ENCODE assay signal across 11 cellular contexts in genomic region chr6:79546186-79546585, GRCh38. TPM values are rescaled to one million over a fixed set of nuclear protein-coding genes. Genes with fewer than 3 reads are reported as not detected.
DNase-seq lines count a peak whose midpoint lies in the region; ATAC-seq and TF ChIP-seq lines count a peak whose summit lies in the region.
"Had no signal": no experiment of that assay in that cellular context is flagged by ENCODE, and none has a peak within 500 bp of the region (broad histone marks: within the 10 kb centered on the region; RNA-seq: fewer than 3 reads in every experiment).

No MANE protein-coding gene starts in this region.

- CTCF ChIA-PET in PC-3 (lab: Charles Lee): no interaction called here

- H3K79me2 ChIP-seq in PC-3 (ENCODE audit: low read length): no peaks in the 10 kb centered on the region

- H3F3A ChIP-seq in PC-3 (ENCODE audit: low read length, unreplicated experiment): peaks cover 8% of the 10 kb centered on the region

- H3K27ac Mint-ChIP-seq in effector memory CD8-positive, alpha-beta T cell: no peak overlapping the region
- H3K27ac Mint-ChIP-seq: natural killer cell treated with Interleukin-12 subunit alpha and Interleukin-12 subunit beta and Interleukin-15 and Interleukin-18, amount 100 ng/mL, for 72 hours had no signal

- no peaks in the 10 kb centered on the region for H3K4me1 Mint-ChIP-seq in effector memory CD8-positive, alpha-beta T cell (ENCODE audit: low read depth in 2 of 2)

- H3K4me3 ChIP-seq in AG10803 (ENCODE audit: low read length): no peak overlapping the region
- no peak overlapping the region for H3K4me3 ChIP-seq in PC-3 (ENCODE audit: low read length)
- no peak overlapping the region for H3K4me3 ChIP-seq in esophagus squamous epithelium

- peaks cover 18% of the 10 kb centered on the region for H3K4me1 ChIP-seq in PC-3 (ENCODE audit: insufficient read depth, low read length)
- H3K4me1 ChIP-seq in esophagus squamous epithelium: peaks cover 4 to 33% (median 10%) of the 10 kb centered on the region in 3 donors

- POLR2A ChIA-PET in PC-3 (lab: Charles Lee; ENCODE audit: unreplicated experiment): no interaction called here

- H3K9ac ChIP-seq in PC-3 (ENCODE audit: low read length): no peak overlapping the region

- DNase-seq in AG10803 (ENCODE audit: low read depth): peak; percentile 47
- DNase-seq in PC-3: no peak
- no peak for DNase-seq in esophagus squamous epithelium (lab: John Stamatoyannopoulos, UW)
- DNase-seq in omental fat pad (ENCODE audit: low spot score): no peak
- DNase-seq in NCI-H446 treated with DMSO at 0.1 percent for 48 hours (lab: John Stamatoyannopoulos, UW): no peak
- no peak for DNase-seq in T-helper 2 cell
- DNase-seq in effector memory CD8-positive, alpha-beta T cell: no peak
- DNase-seq in HuH-7 (ENCODE audit: low spot score): no peak
- DNase-seq: NCI-H510A; stimulated activated CD4-positive, alpha-beta T cell treated with anti-CD3 and anti-CD28 coated beads, Interleukin-4, amount 100 ng/mL, for 1 hour had no signal

- H3K9me3 ChIP-seq in PC-3 (ENCODE audit: low read length) (no peaks in the 10 kb centered on the region), esophagus squamous epithelium (no peaks in the 10 kb centered on the region)

- H3K27ac ChIP-seq in PC-3 (ENCODE audit: low read length): peak overlapping the region; percentile 86; the same call in 1 of the 2 replicates
- H3K27ac ChIP-seq in esophagus squamous epithelium: peak overlapping the region in 3 of 4 donors; percentile 36 to 81 (median 75)

- no peaks in the 10 kb centered on the region for H3K27me3 ChIP-seq in PC-3 (ENCODE audit: low read length)
- no peaks in the 10 kb centered on the region for H3K27me3 ChIP-seq in esophagus squamous epithelium

- 47 to 49% methylated on average over 3 of the region's 3 CpGs for WGBS in esophagus squamous epithelium, 2 donors

- intact Hi-C loops in PC-3 (cut with micrococcal nuclease) (no loop called here), esophagus squamous epithelium (cut with DNase I) (no loop called here)

- peaks cover 4% of the 10 kb centered on the region for H3K36me3 Mint-ChIP-seq in effector memory CD8-positive, alpha-beta T cell (ENCODE audit: insufficient read depth)
- H3K36me3 Mint-ChIP-seq: natural killer cell treated with Interleukin-12 subunit alpha and Interleukin-12 subunit beta and Interleukin-15 and Interleukin-18, amount 100 ng/mL, for 72 hours had no signal

- no peaks in the 10 kb centered on the region for H3K9me2 ChIP-seq in PC-3 (replicated peaks; ENCODE audit: low read length)

- BruUV-seq in PC-3 (replicated peaks; lab: Mats Ljungman, UMichigan): no TSS peak

- no peaks in the 10 kb centered on the region for H3K36me3 ChIP-seq in PC-3 (ENCODE audit: low read depth, low read length)
- peaks cover 0 to 17% (median 0%) of the 10 kb centered on the region in 3 donors for H3K36me3 ChIP-seq in esophagus squamous epithelium

- H3K4me3 Mint-ChIP-seq in effector memory CD8-positive, alpha-beta T cell: no peak overlapping the region
- H3K4me3 Mint-ChIP-seq: natural killer cell treated with Interleukin-12 subunit alpha and Interleukin-12 subunit beta and Interleukin-15 and Interleukin-18, amount 100 ng/mL, for 72 hours had no signal

- TF ChIP-seq CTCF in AG10803 (conservative IDR thresholded peaks at IDR 0.05; ENCODE audit: low read length): no peak
- no peak for TF ChIP-seq CTCF in PC-3 (conservative IDR thresholded peaks at IDR 0.05; ENCODE audit: low read depth, low read length)
- no peak for TF ChIP-seq CTCF in esophagus squamous epithelium (IDR thresholded peaks at IDR 0.05)
- TF ChIP-seq CTCF in omental fat pad (IDR thresholded peaks at IDR 0.05): no peak

- TF ChIP-seq POLR2A in esophagus squamous epithelium (IDR thresholded peaks at IDR 0.05): no peak

- no peaks in the 10 kb centered on the region for H3K9me3 Mint-ChIP-seq in effector memory CD8-positive, alpha-beta T cell
- H3K9me3 Mint-ChIP-seq: natural killer cell treated with Interleukin-12 subunit alpha and Interleukin-12 subunit beta and Interleukin-15 and Interleukin-18, amount 100 ng/mL, for 72 hours had no signal

- no peaks in the 10 kb centered on the region for H4K20me1 ChIP-seq in PC-3 (ENCODE audit: low read length)

- H3K4me2 ChIP-seq in PC-3 (ENCODE audit: low read length): no peak overlapping the region

- peaks cover 6 to 7% of the 10 kb centered on the region in 2 donors for H3K27me3 Mint-ChIP-seq in effector memory CD8-positive, alpha-beta T cell

- ATAC-seq in PC-3 (no peak), omental fat pad (ENCODE audit: low FRiP score) (peak; percentile 64)
- ATAC-seq in effector memory CD8-positive, alpha-beta T cell (replicated peaks): no peak
- ATAC-seq: natural killer cell treated with Interleukin-12 subunit alpha and Interleukin-12 subunit beta and Interleukin-15 and Interleukin-18, amount 100 ng/mL, for 72 hours had no signal

- no peak overlapping the region for H2AFZ ChIP-seq in PC-3 (ENCODE audit: low read length)

RNA-seq across cellular contexts. Expression of gene LCA5, which starts 9.0 kb away (rescaled TPM):
- total RNA-seq in PC-3 (2014; rRNA removed): 0.73 and 0.86 TPM in 2 replicates
- 1 to 10 TPM; 1.2 to 3.6 (median 2.4) TPM for total RNA-seq in esophagus squamous epithelium
- 1 to 10 TPM; 3.4 to 9.0 (median 4.9) TPM for total RNA-seq in omental fat pad
